Comparison of ENCODE assay signal across 1 cellular context in genomic region chr12:1319215-1319614, GRCh38.
TF ChIP-seq lines count a peak whose summit lies in the region.

No MANE protein-coding gene starts in this region.

TF ChIP-seq in IMR-90, 13 proteins besides CTCF, POLR2A, EP300 and RAD21 (continued from another document):
- TF ChIP-seq, protein P1, sequence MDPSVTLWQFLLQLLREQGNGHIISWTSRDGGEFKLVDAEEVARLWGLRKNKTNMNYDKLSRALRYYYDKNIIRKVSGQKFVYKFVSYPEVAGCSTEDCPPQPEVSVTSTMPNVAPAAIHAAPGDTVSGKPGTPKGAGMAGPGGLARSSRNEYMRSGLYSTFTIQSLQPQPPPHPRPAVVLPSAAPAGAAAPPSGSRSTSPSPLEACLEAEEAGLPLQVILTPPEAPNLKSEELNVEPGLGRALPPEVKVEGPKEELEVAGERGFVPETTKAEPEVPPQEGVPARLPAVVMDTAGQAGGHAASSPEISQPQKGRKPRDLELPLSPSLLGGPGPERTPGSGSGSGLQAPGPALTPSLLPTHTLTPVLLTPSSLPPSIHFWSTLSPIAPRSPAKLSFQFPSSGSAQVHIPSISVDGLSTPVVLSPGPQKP (IDR thresholded peaks at IDR 0.05; ENCODE audit: borderline replicate concordance, low read depth, low read length), result no peak
- no peak for TF ChIP-seq NFE2L2 (IDR thresholded peaks at IDR 0.05; ENCODE audit: low read depth, low read length)
- peak; percentile 83 for TF ChIP-seq CEBPB (IDR thresholded peaks at IDR 0.05; ENCODE audit: low read depth, low read length)
TF ChIP-seq in IMR-90: peak in this region for 3.
